Comparison of ENCODE assay signal across 15 cellular contexts in genomic region chr10:89478739-89479116, GRCh38. TPM values are rescaled to one million over a fixed set of nuclear protein-coding genes. Genes with fewer than 3 reads are reported as not detected.
DNase-seq lines count a peak whose midpoint lies in the region; ATAC-seq and TF ChIP-seq lines count a peak whose summit lies in the region.
"Had no signal": no experiment of that assay in that cellular context is flagged by ENCODE, and none has a peak within 500 bp of the region (broad histone marks: within the 10 kb centered on the region; RNA-seq: fewer than 3 reads in every experiment).

No MANE protein-coding gene starts in this region.

- H3K27ac ChIP-seq in osteoblast (ENCODE audit: low read depth, low read length) (peak overlapping the region; percentile 67), aorta (ENCODE audit: low read depth in 1 of 2, low read length in 2 of 2) (peak overlapping the region in 1 of 2 donors; percentile 1)

- 0 to 6% methylated on average over 1 of the region's 1 CpG for WGBS in aorta, 2 donors

- no peak overlapping the region for H3K4me3 Mint-ChIP-seq in endothelial cell (ENCODE audit: unreplicated experiment)
- H3K4me3 Mint-ChIP-seq: activated T-helper 17 cell treated with anti-CD3 and anti-CD28 coated beads, Interleukin-2, amount 50 U/mL, for 72 hours; central memory CD8-positive, alpha-beta T cell had no signal

- no peaks in the 10 kb centered on the region for H3K79me2 ChIP-seq in osteoblast (ENCODE audit: insufficient read depth, low read length)

- H3K36me3 ChIP-seq in osteoblast (ENCODE audit: insufficient read depth, low read length) = no peaks in the 10 kb centered on the region
- no peaks in the 10 kb centered on the region for H3K36me3 ChIP-seq in aorta (ENCODE audit: control insufficient read depth in 1 of 2, insufficient read depth in 2 of 2, low read length in 1 of 2)

- H2AFZ ChIP-seq in osteoblast (ENCODE audit: low read length) = peak overlapping the region; percentile 42

- H3K4me1 Mint-ChIP-seq in endothelial cell (ENCODE audit: unreplicated experiment) = no peaks in the 10 kb centered on the region
- H3K4me1 Mint-ChIP-seq: activated T-helper 17 cell treated with anti-CD3 and anti-CD28 coated beads, Interleukin-2, amount 50 U/mL, for 72 hours; central memory CD8-positive, alpha-beta T cell had no signal

- H3K9me3 Mint-ChIP-seq in endothelial cell (ENCODE audit: unreplicated experiment) = no peaks in the 10 kb centered on the region
- H3K9me3 Mint-ChIP-seq: activated T-helper 17 cell treated with anti-CD3 and anti-CD28 coated beads, Interleukin-2, amount 50 U/mL, for 72 hours; central memory CD8-positive, alpha-beta T cell had no signal

- DNase-seq in fibroblast of mammary gland (ENCODE audit: low read depth) (peak; percentile 81), osteoblast (ENCODE audit: insufficient read length, low spot score, missing footprints) (no peak), aorta (no peak), COR-L47 (lab: John Stamatoyannopoulos, UW) (no peak), endothelial cell (ENCODE audit: low spot score) (no peak)
- DNase-seq: activated CD4-positive, alpha-beta T cell treated with anti-CD3 and anti-CD28 coated beads for 4 hours; DMS79; NCI-H1092; NCI-H524 treated with DMSO at 0.1 percent for 48 hours; SW 1271 had no signal

- TF ChIP-seq CTCF in fibroblast of mammary gland (conservative IDR thresholded peaks at IDR 0.05; ENCODE audit: control insufficient read depth, insufficient read depth, low read depth, low read length) (no peak), osteoblast (IDR thresholded peaks at IDR 0.05; ENCODE audit: extremely low read depth, low read depth, low read length) (no peak), endothelial cell (IDR thresholded peaks at IDR 0.05; ENCODE audit: unreplicated experiment) (no peak)

- no peak overlapping the region for H3K27ac Mint-ChIP-seq in endothelial cell (ENCODE audit: unreplicated experiment)
- H3K27ac Mint-ChIP-seq: activated T-helper 17 cell treated with anti-CD3 and anti-CD28 coated beads, Interleukin-2, amount 50 U/mL, for 72 hours had no signal

- peak overlapping the region; percentile 23 for H3K4me2 ChIP-seq in osteoblast (ENCODE audit: insufficient read depth, low read length)

- peaks cover 40% of the 10 kb centered on the region for H3K4me1 ChIP-seq in osteoblast (ENCODE audit: insufficient read depth, low read length)
- peaks cover 0 to 8% of the 10 kb centered on the region in 2 donors for H3K4me1 ChIP-seq in aorta (ENCODE audit: control insufficient read depth in 1 of 2, insufficient read depth in 2 of 2, low read length in 2 of 2)

- H3K9me3 ChIP-seq in osteoblast (ENCODE audit: low read depth, low read length) = no peaks in the 10 kb centered on the region
- no peaks in the 10 kb centered on the region for H3K9me3 ChIP-seq in aorta (ENCODE audit: control insufficient read depth, low read length)

- intact Hi-C loops in aorta (cut with DNase I) = no loop called here

- H3K4me3 ChIP-seq in fibroblast of mammary gland (ENCODE audit: control insufficient read depth, low read depth, low read length) (no peak overlapping the region), osteoblast (ENCODE audit: insufficient read depth, low read length) (no peak overlapping the region), aorta (ENCODE audit: low read length in 2 of 2) (no peak overlapping the region)

- no peaks in the 10 kb centered on the region for H4K20me1 ChIP-seq in osteoblast (ENCODE audit: insufficient read depth, low read length)

- H3K36me3 Mint-ChIP-seq in endothelial cell (ENCODE audit: low read depth, unreplicated experiment) = no peaks in the 10 kb centered on the region

- H3K27me3 Mint-ChIP-seq in endothelial cell (ENCODE audit: unreplicated experiment) = peaks cover under 1% of the 10 kb centered on the region

- ATAC-seq in SK-N-SH treated with all-trans-retinoic acid at 6 μM for 48 hours = peak; percentile 14; the same call in 1 of the 3 replicates
- ATAC-seq in aorta (ENCODE audit: low FRiP score) = peak; percentile 59
- no peak for ATAC-seq in GM21576 (IDR thresholded peaks at IDR 0.05; ENCODE audit: unreplicated experiment)
- ATAC-seq: activated T-helper 17 cell treated with anti-CD3 and anti-CD28 coated beads, Interleukin-2, amount 50 U/mL, for 72 hours; left lobe of liver had no signal

- H3K27me3 ChIP-seq in osteoblast (ENCODE audit: insufficient read depth, low read length) = no peaks in the 10 kb centered on the region
- no peaks in the 10 kb centered on the region for H3K27me3 ChIP-seq in aorta (ENCODE audit: control insufficient read depth in 1 of 2, insufficient read depth in 2 of 2, low read length in 1 of 2)

TF ChIP-seq in SK-N-SH treated with all-trans-retinoic acid at 6 μM for 48 hours, 23 proteins besides CTCF, POLR2A, EP300 and RAD21 (continues in another document):
- TF ChIP-seq PPARA (CRISPR knock-in tag; IDR thresholded peaks at IDR 0.05; ENCODE audit: borderline replicate concordance) (no peak), ZFP3 (CRISPR knock-in tag; IDR thresholded peaks at IDR 0.05) (no peak), ZNF565 (CRISPR knock-in tag; conservative IDR thresholded peaks at IDR 0.05; ENCODE audit: low read depth) (no peak), RARB (CRISPR knock-in tag; IDR thresholded peaks at IDR 0.05) (no peak), ZNF8 (CRISPR knock-in tag; IDR thresholded peaks at IDR 0.05) (no peak), TCF4 (CRISPR knock-in tag; IDR thresholded peaks at IDR 0.05; ENCODE audit: borderline replicate concordance) (no peak), ESRRG (CRISPR knock-in tag; IDR thresholded peaks at IDR 0.05) (no peak), ZFP30 (CRISPR knock-in tag; IDR thresholded peaks at IDR 0.05) (no peak), PATZ1 (CRISPR knock-in tag; IDR thresholded peaks at IDR 0.05; ENCODE audit: borderline replicate concordance) (no peak), ZNF70 (CRISPR knock-in tag; IDR thresholded peaks at IDR 0.05) (no peak), OSR1 (CRISPR knock-in tag; IDR thresholded peaks at IDR 0.05) (no peak), GLIS3 (CRISPR knock-in tag; IDR thresholded peaks at IDR 0.05) (no peak), ZC3H10 (CRISPR knock-in tag; IDR thresholded peaks at IDR 0.05) (no peak), BACH2 (CRISPR knock-in tag; IDR thresholded peaks at IDR 0.05; ENCODE audit: borderline replicate concordance) (no peak)
- TF ChIP-seq, protein P1, sequence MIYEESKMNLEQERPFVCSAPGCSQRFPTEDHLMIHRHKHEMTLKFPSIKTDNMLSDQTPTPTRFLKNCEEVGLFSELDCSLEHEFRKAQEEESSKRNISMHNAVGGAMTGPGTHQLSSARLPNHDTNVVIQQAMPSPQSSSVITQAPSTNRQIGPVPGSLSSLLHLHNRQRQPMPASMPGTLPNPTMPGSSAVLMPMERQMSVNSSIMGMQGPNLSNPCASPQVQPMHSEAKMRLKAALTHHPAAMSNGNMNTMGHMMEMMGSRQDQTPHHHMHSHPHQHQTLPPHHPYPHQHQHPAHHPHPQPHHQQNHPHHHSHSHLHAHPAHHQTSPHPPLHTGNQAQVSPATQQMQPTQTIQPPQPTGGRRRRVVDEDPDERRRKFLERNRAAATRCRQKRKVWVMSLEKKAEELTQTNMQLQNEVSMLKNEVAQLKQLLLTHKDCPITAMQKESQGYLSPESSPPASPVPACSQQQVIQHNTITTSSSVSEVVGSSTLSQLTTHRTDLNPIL (CRISPR knock-in tag; IDR thresholded peaks at IDR 0.05; ENCODE audit: low read depth) = no peak
- TF ChIP-seq, protein P2, sequence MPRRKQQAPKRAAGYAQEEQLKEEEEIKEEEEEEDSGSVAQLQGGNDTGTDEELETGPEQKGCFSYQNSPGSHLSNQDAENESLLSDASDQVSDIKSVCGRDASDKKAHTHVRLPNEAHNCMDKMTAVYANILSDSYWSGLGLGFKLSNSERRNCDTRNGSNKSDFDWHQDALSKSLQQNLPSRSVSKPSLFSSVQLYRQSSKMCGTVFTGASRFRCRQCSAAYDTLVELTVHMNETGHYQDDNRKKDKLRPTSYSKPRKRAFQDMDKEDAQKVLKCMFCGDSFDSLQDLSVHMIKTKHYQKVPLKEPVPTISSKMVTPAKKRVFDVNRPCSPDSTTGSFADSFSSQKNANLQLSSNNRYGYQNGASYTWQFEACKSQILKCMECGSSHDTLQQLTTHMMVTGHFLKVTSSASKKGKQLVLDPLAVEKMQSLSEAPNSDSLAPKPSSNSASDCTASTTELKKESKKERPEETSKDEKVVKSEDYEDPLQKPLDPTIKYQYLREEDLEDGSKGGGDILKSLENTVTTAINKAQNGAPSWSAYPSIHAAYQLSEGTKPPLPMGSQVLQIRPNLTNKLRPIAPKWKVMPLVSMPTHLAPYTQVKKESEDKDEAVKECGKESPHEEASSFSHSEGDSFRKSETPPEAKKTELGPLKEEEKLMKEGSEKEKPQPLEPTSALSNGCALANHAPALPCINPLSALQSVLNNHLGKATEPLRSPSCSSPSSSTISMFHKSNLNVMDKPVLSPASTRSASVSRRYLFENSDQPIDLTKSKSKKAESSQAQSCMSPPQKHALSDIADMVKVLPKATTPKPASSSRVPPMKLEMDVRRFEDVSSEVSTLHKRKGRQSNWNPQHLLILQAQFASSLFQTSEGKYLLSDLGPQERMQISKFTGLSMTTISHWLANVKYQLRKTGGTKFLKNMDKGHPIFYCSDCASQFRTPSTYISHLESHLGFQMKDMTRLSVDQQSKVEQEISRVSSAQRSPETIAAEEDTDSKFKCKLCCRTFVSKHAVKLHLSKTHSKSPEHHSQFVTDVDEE (CRISPR knock-in tag; IDR thresholded peaks at IDR 0.05) = no peak

RNA-seq across cellular contexts. Expression of gene SLC16A12, which starts 56.7 kb away (rescaled TPM):
- total RNA-seq in osteoblast = under 0.01 TPM in 2 replicates
- under 1 TPM; 0.21 to 0.45 TPM for total RNA-seq in aorta
- polyA plus RNA-seq in aorta = 1 to 10 TPM in 1 of 2 donors, under 1 TPM in 1; 0.63 to 6.7 TPM
- 0.21 TPM for total RNA-seq in endothelial cell (ENCODE audit: unreplicated experiment)
- total RNA-seq: activated T-helper 17 cell treated with anti-CD3 and anti-CD28 coated beads, Interleukin-2, amount 50 U/mL, for 72 hours had no signal
